ENCODE assay signal across 21 cellular contexts in the genomic region with DNA sequence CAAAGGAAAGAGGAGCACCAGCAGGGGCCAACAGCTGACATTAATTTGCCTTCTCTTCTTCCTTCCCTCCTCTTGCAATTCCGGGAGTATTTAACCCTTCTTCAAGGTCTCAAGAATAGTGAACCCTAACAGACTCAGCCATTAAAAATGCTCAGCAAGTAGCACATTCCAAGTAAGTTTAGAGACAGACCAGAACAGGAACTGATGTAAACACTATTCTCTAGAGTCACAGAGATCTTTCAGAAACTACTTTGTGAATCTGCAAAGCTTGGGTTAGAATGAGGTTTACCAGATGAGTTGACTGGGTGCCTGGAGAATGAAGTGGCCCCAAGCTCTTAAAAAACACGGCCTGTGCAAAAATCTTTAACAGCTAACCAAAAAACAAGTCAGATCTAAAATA. TPM values are rescaled to one million over a fixed set of nuclear protein-coding genes. Genes with fewer than 3 reads are reported as not detected.
DNase-seq lines count a peak whose midpoint lies in the region; ATAC-seq and TF ChIP-seq lines count a peak whose summit lies in the region.
"Had no signal": no experiment of that assay in that cellular context is flagged by ENCODE, and none has a peak within 500 bp of the region (broad histone marks: within the 10 kb centered on the region; RNA-seq: fewer than 3 reads in every experiment).

No MANE protein-coding gene starts in this region.

- peak overlapping the region; percentile 35 for H4K8ac ChIP-seq in mesenchymal stem cell (ENCODE audit: low read length)

- H3K14ac ChIP-seq in mesenchymal stem cell (ENCODE audit: low read length in 2 of 2), result no peak overlapping the region

- H3K36me3 Mint-ChIP-seq in activated T-cell treated with anti-CD3 and anti-CD28 coated beads, Interleukin-2, amount 50 U/mL, for 72 hours (ENCODE audit: insufficient read depth in 2 of 2), result peaks cover 0 to 4% of the 10 kb centered on the region in 2 donors
- peaks cover 38% of the 10 kb centered on the region for H3K36me3 Mint-ChIP-seq in activated T-cell treated with anti-CD3 and anti-CD28 coated beads, Interleukin-2, amount 50 U/mL, for 24 hours (ENCODE audit: low read depth)

- H2BK5ac ChIP-seq in mesenchymal stem cell (ENCODE audit: low read depth, low read length, poor library complexity, severe bottlenecking), result no peak overlapping the region

- in situ Hi-C loops in brain microvascular endothelial cell (cut with HindIII; ENCODE audit: low pct_ligation_motif_present, low sequenced_read_pairs), result no loop called here
- in situ Hi-C loops in transverse colon (cut with MboI; ENCODE audit: low pct_ligation_motif_present in 1 of 4, low pct_unique_long_range_greater_than_20kb in 1 of 4, low sequenced_read_pairs in 3 of 4), result no loop called here

- H2BK12ac ChIP-seq in mesenchymal stem cell (ENCODE audit: low read length in 2 of 2), result no peak overlapping the region

- no peaks in the 10 kb centered on the region for H3K9me3 ChIP-seq in mesenchymal stem cell (ENCODE audit: control insufficient read depth, low read length)
- no peaks in the 10 kb centered on the region for H3K9me3 ChIP-seq in transverse colon
- no peaks in the 10 kb centered on the region for H3K9me3 ChIP-seq in body of pancreas
- H3K9me3 ChIP-seq in testis, result no peaks in the 10 kb centered on the region

- peak overlapping the region; percentile 3 to 64 for H3K18ac ChIP-seq in mesenchymal stem cell (ENCODE audit: low read depth in 1 of 2, low read length in 2 of 2)

- peaks cover 16% of the 10 kb centered on the region for H3K79me1 ChIP-seq in mesenchymal stem cell (replicated peaks; ENCODE audit: low read length, poor library complexity, severe bottlenecking)

- H3K27me3 ChIP-seq in brain microvascular endothelial cell (replicated peaks), result no peaks in the 10 kb centered on the region
- H3K27me3 ChIP-seq in mesenchymal stem cell (ENCODE audit: control insufficient read depth in 1 of 2, insufficient read depth in 1 of 2, low read length in 2 of 2), result no peaks in the 10 kb centered on the region
- H3K27me3 ChIP-seq in transverse colon, result no peaks in the 10 kb centered on the region
- H3K27me3 ChIP-seq in body of pancreas, result no peaks in the 10 kb centered on the region
- no peaks in the 10 kb centered on the region for H3K27me3 ChIP-seq in testis

- H3K23ac ChIP-seq in mesenchymal stem cell (ENCODE audit: low read length in 2 of 2), result no peak overlapping the region

- no peaks in the 10 kb centered on the region for H3K27me3 Mint-ChIP-seq in activated T-cell treated with anti-CD3 and anti-CD28 coated beads, Interleukin-2, amount 50 U/mL, for 72 hours (ENCODE audit: low read depth)
- no peaks in the 10 kb centered on the region for H3K27me3 Mint-ChIP-seq in activated T-cell treated with anti-CD3 and anti-CD28 coated beads, Interleukin-2, amount 50 U/mL, for 24 hours
- H3K27me3 Mint-ChIP-seq: activated CD4-positive, alpha-beta T cell treated with anti-CD3 and anti-CD28 coated beads, Interleukin-2, amount 10 ng/mL, durations not matched to agents 7 days and 5 days; brain; CD4-positive, CD25-positive, alpha-beta regulatory T cell had no signal

- peaks cover 22% of the 10 kb centered on the region for H3K4me1 Mint-ChIP-seq in activated T-cell treated with anti-CD3 and anti-CD28 coated beads, Interleukin-2, amount 50 U/mL, for 72 hours (ENCODE audit: low read depth)
- peaks cover 15% of the 10 kb centered on the region for H3K4me1 Mint-ChIP-seq in activated T-cell treated with anti-CD3 and anti-CD28 coated beads, Interleukin-2, amount 50 U/mL, for 24 hours (ENCODE audit: low read depth)

- H3K4me3 ChIP-seq in brain microvascular endothelial cell (ENCODE audit: low read depth, low read length) (no peak overlapping the region), mesenchymal stem cell (ENCODE audit: insufficient read depth in 1 of 2, low read depth in 1 of 2, low read length in 2 of 2) (no peak overlapping the region), transverse colon (no peak overlapping the region), body of pancreas (no peak overlapping the region), testis (no peak overlapping the region)

- ATAC-seq in activated T-cell treated with anti-CD3 and anti-CD28 coated beads, Interleukin-2, amount 50 U/mL, for 72 hours (replicated peaks in 1 of 2), result peak in 1 of 2 donors; percentile 48
- ATAC-seq in body of pancreas (no peak), GM21717 (IDR thresholded peaks at IDR 0.05; ENCODE audit: unreplicated experiment) (no peak)

- H3K36me3 ChIP-seq in brain microvascular endothelial cell (replicated peaks) (no peaks in the 10 kb centered on the region), mesenchymal stem cell (ENCODE audit: control insufficient read depth in 1 of 2, insufficient read depth in 2 of 2, low read depth in 1 of 2, low read length in 2 of 2) (peaks cover 3 to 17% of the 10 kb centered on the region in 2 experiments), transverse colon (peaks cover 0 to 9% (median 0%) of the 10 kb centered on the region in 4 donors), body of pancreas (replicated peaks in 1 of 2; ENCODE audit: insufficient read depth in 1 of 2, low read depth in 2 of 2) (peaks cover 0 to 6% of the 10 kb centered on the region in 2 donors), testis (ENCODE audit: low read depth, missing control alignments) (no peaks in the 10 kb centered on the region)

- peak overlapping the region; percentile 34 for H3K27ac Mint-ChIP-seq in activated T-cell treated with anti-CD3 and anti-CD28 coated beads, Interleukin-2, amount 50 U/mL, for 72 hours
- no peak overlapping the region for H3K27ac Mint-ChIP-seq in activated T-cell treated with anti-CD3 and anti-CD28 coated beads, Interleukin-2, amount 50 U/mL, for 24 hours
- H3K27ac Mint-ChIP-seq: activated CD4-positive, alpha-beta T cell treated with anti-CD3 and anti-CD28 coated beads, Interleukin-2, amount 10 ng/mL, durations not matched to agents 7 days and 5 days; immature natural killer cell had no signal

- no peak for DNase-seq in activated T-cell treated with anti-CD3 and anti-CD28 coated beads, Interleukin-2, amount 50 U/mL, for 72 hours
- DNase-seq in activated T-cell treated with anti-CD3 and anti-CD28 coated beads, Interleukin-2, amount 50 U/mL, for 24 hours, result no peak
- DNase-seq in brain microvascular endothelial cell, result peak; percentile 37
- peak; percentile 89 for DNase-seq in mesenchymal stem cell
- no peak for DNase-seq in transverse colon
- DNase-seq in body of pancreas, result no peak
- DNase-seq in testis, result no peak
- DNase-seq: 8988T; activated CD4-positive, alpha-beta T cell treated with anti-CD3 and anti-CD28 coated beads, Interleukin-2, amount 10 ng/mL, durations not matched to agents 7 days and 5 days; activated CD8-positive, alpha-beta memory T cell treated with anti-CD3 and anti-CD28 coated beads, Interleukin-2, amount 50 U/mL, for 48 hours; CD4-positive, CD25-positive, alpha-beta regulatory T cell; immature natural killer cell; NCI-H2029 treated with DMSO at 0.1 percent for 48 hours; NCI-H446; NK-92 treated with Interleukin-12 subunit alpha and Interleukin-12 subunit beta, amount 100 ng/mL, for 24 hours; small intestine; stimulated activated CD4-positive, alpha-beta T cell treated with anti-CD3 and anti-CD28 coated beads, Interleukin-4, amount 100 ng/mL, for 24 hours had no signal

- H3K9me3 Mint-ChIP-seq in activated T-cell treated with anti-CD3 and anti-CD28 coated beads, Interleukin-2, amount 50 U/mL, for 72 hours, result no peaks in the 10 kb centered on the region
- H3K9me3 Mint-ChIP-seq in activated T-cell treated with anti-CD3 and anti-CD28 coated beads, Interleukin-2, amount 50 U/mL, for 24 hours, result no peaks in the 10 kb centered on the region
- H3K9me3 Mint-ChIP-seq: activated CD4-positive, alpha-beta T cell treated with anti-CD3 and anti-CD28 coated beads, Interleukin-2, amount 10 ng/mL, durations not matched to agents 7 days and 5 days; CD4-positive, CD25-positive, alpha-beta regulatory T cell; immature natural killer cell had no signal

- WGBS in mesenchymal stem cell, result 0% methylated on average over 1 of the region's 2 CpGs
- 67 to 72% methylated on average over 1 to 2 of the region's 2 CpGs for WGBS in transverse colon (ENCODE audit: low coverage in 1 of 2), 2 donors
- 63 to 71% methylated on average over 2 of the region's 2 CpGs for WGBS in body of pancreas, 2 donors
- WGBS in testis, 2 donors, result 68 to 73% methylated on average over 2 of the region's 2 CpGs

- no peak overlapping the region for H2BK120ac ChIP-seq in mesenchymal stem cell (ENCODE audit: low read depth, low read length)

- TF ChIP-seq CTCF in brain microvascular endothelial cell (IDR thresholded peaks at IDR 0.05; ENCODE audit: low read depth, low read length, missing control alignments) (no peak), transverse colon (IDR thresholded peaks at IDR 0.05) (no peak), body of pancreas (IDR thresholded peaks at IDR 0.05) (no peak), testis (IDR thresholded peaks at IDR 0.05) (no peak)

- intact Hi-C loops in transverse colon (cut with DNase I; ENCODE audit: low total_unique reads) (no loop called here), body of pancreas (cut with DNase I) (no loop called here), testis (cut with DNase I; ENCODE audit: low total_unique reads) (no loop called here)

- H2BK15ac ChIP-seq in mesenchymal stem cell (ENCODE audit: low read depth, poor library complexity, severe bottlenecking), result no peak overlapping the region

- H3K4me3 Mint-ChIP-seq in activated T-cell treated with anti-CD3 and anti-CD28 coated beads, Interleukin-2, amount 50 U/mL, for 72 hours, result no peak overlapping the region
- no peak overlapping the region for H3K4me3 Mint-ChIP-seq in activated T-cell treated with anti-CD3 and anti-CD28 coated beads, Interleukin-2, amount 50 U/mL, for 24 hours
- H3K4me3 Mint-ChIP-seq: activated CD4-positive, alpha-beta T cell treated with anti-CD3 and anti-CD28 coated beads, Interleukin-2, amount 10 ng/mL, durations not matched to agents 7 days and 5 days; CD4-positive, CD25-positive, alpha-beta regulatory T cell; immature natural killer cell had no signal

- no peak overlapping the region for H3K4me2 ChIP-seq in mesenchymal stem cell (ENCODE audit: low read length, poor library complexity, severe bottlenecking)

- no peak overlapping the region for H2AK5ac ChIP-seq in mesenchymal stem cell (ENCODE audit: low read length, severe bottlenecking)

- H3K4me1 ChIP-seq in mesenchymal stem cell (ENCODE audit: control insufficient read depth, insufficient read depth, low read depth, low read length) (peaks cover 25% of the 10 kb centered on the region), transverse colon (peaks cover 24 to 43% (median 30%) of the 10 kb centered on the region in 4 donors), body of pancreas (peaks cover 37% of the 10 kb centered on the region), testis (peaks cover 18% of the 10 kb centered on the region)

- no peak for TF ChIP-seq EP300 in transverse colon (IDR thresholded peaks at IDR 0.05; ENCODE audit: low read depth)

- TF ChIP-seq POLR2A in transverse colon (IDR thresholded peaks at IDR 0.05), result no peak
- no peak for TF ChIP-seq POLR2A in body of pancreas (IDR thresholded peaks at IDR 0.05)
- TF ChIP-seq POLR2A in testis (IDR thresholded peaks at IDR 0.05), result no peak

- peak overlapping the region in 1 of 2 experiments; percentile 27 for H3K4ac ChIP-seq in mesenchymal stem cell (ENCODE audit: low read depth in 1 of 2, low read length in 2 of 2)

- no peak overlapping the region for H4K91ac ChIP-seq in mesenchymal stem cell (ENCODE audit: low read length)

- peak overlapping the region; percentile 32 for H3K9ac ChIP-seq in mesenchymal stem cell (ENCODE audit: low read length)

- H2AFZ ChIP-seq in mesenchymal stem cell (ENCODE audit: low read depth, low read length), result no peak overlapping the region

- H3K27ac ChIP-seq in brain microvascular endothelial cell (peak overlapping the region; percentile 47), mesenchymal stem cell (ENCODE audit: low read length, poor library complexity, severe bottlenecking) (peak overlapping the region; percentile 35), transverse colon (peak overlapping the region; percentile 11 to 57 (median 39)), body of pancreas (no peak overlapping the region), testis (no peak overlapping the region)
- H3K27ac ChIP-seq: epithelial cell of prostate, HL-60 had no signal

RNA-seq across cellular contexts. Expression of gene TEX2, which starts 50.9 kb away (rescaled TPM):
- total RNA-seq in activated T-cell treated with anti-CD3 and anti-CD28 coated beads, Interleukin-2, amount 50 U/mL, for 72 hours, result 10 to 100 TPM; 10.5 to 15.7 TPM
- polyA plus RNA-seq in mesenchymal stem cell (2013, experiment 1 of 2), result 14.2 TPM
- polyA plus RNA-seq in mesenchymal stem cell (2013, experiment 2 of 2), result 13.9 TPM
- total RNA-seq in transverse colon (100 to 1,000 TPM in 1 of 4 donors, 10 to 100 TPM in 3; 12.3 to 137 (median 30.3) TPM), body of pancreas (10 to 100 TPM; 36.1 to 82.1 TPM), testis (10 to 100 TPM; 66.0 to 99.9 TPM)
- 136 TPM for polyA plus RNA-seq in testis (ENCODE audit: insufficient read depth, low read depth, low replicate concordance)

Comparison
In these comparisons a context has a peak if more than half of its experiments do, and no peak if none do; other contexts are left out.
1. DNase-seq: peak in brain microvascular endothelial cell (single experiment) and mesenchymal stem cell (single experiment); none in activated T-cell treated with anti-CD3 and anti-CD28 coated beads, Interleukin-2, amount 50 U/mL, for 72 hours (0 of 2), activated T-cell treated with anti-CD3 and anti-CD28 coated beads, Interleukin-2, amount 50 U/mL, for 24 hours (single experiment), transverse colon (single experiment), body of pancreas (0 of 4) and testis (single experiment).
2. H3K27ac ChIP-seq: peak in brain microvascular endothelial cell (single experiment), mesenchymal stem cell (single experiment) and transverse colon (4 of 4); none in body of pancreas (0 of 4) and testis (0 of 2).